In genomic region chr11:36510567-36511020, GRCh38 we compare ENCODE assay signal across 1 cellular context.
A peak's percentile ranks its signal among the peaks of the same experiment; 100 is the strongest.
TF ChIP-seq lines count a peak whose summit lies in the region.

No MANE protein-coding gene starts in this region.

TF ChIP-seq in HepG2, 621 proteins besides CTCF, POLR2A, EP300 and RAD21 (continued from another document):
- TF ChIP-seq CSRNP1 (CRISPR knock-in tag; IDR thresholded peaks at IDR 0.05): no peak
- no peak for TF ChIP-seq THAP8 (CRISPR knock-in tag; IDR thresholded peaks at IDR 0.05; ENCODE audit: borderline replicate concordance)
- no peak for TF ChIP-seq SMAD9 (CRISPR knock-in tag; IDR thresholded peaks at IDR 0.05)
- 0 out of 2 replicates have a peak, but pooled peaks have one; percentile 9 for TF ChIP-seq ZNF503 (CRISPR knock-in tag; IDR thresholded peaks at IDR 0.05)
